14 cellular contexts compared by ENCODE assay signal in the genomic region with DNA sequence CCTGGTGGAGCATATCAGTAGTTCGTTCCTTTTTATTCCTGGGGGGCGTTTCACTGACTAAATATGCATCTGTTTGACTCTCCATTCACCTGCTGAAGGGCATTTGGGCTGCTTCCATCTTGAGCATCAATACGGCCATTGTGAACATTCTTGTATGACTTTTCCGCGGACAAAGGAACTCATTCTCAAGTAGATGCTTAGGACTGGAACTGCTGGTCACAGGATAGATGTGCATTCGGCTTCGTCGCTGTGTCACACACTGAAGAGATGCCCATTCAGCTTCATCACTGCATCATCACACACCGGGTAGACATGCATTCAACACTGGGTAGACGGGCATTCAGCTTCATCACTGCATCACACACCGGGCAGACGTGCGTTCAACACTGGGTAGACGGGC.
DNase-seq lines count a peak whose midpoint lies in the region; ATAC-seq, FAIRE-seq and TF ChIP-seq lines count a peak whose summit lies in the region.
"Had no signal": no experiment of that assay in that cellular context is flagged by ENCODE, and none has a peak within 500 bp of the region (broad histone marks: within the 10 kb centered on the region; RNA-seq: fewer than 3 reads in every experiment).

No MANE protein-coding gene starts in this region.

- peaks cover 17% of the 10 kb centered on the region for H3K27me3 ChIP-seq in left ventricle myocardium inferior (ENCODE audit: low read depth)
- H3K27me3 ChIP-seq in bronchial epithelial cell (ENCODE audit: control insufficient read depth, insufficient read depth, low read length) = peaks cover under 1% of the 10 kb centered on the region

- H3K9me3 ChIP-seq in left ventricle myocardium inferior (replicated peaks) = no peaks in the 10 kb centered on the region

- intact Hi-C loops in cardiac septum (cut with DNase I) (no loop called here), left ventricle myocardium inferior (cut with micrococcal nuclease) (no loop called here)

- peaks cover 6% of the 10 kb centered on the region for H3K4me1 ChIP-seq in left ventricle myocardium inferior

- peaks cover 37% of the 10 kb centered on the region for H3K36me3 ChIP-seq in left ventricle myocardium inferior
- H3K36me3 ChIP-seq in bronchial epithelial cell (ENCODE audit: control insufficient read depth, insufficient read depth, low read length) = peaks cover 7% of the 10 kb centered on the region

- FAIRE-seq in bronchial epithelial cell (lab: Jason Lieb, UNC) (peak; percentile 13), urothelium cell line (lab: Jason Lieb, UNC) (peak; percentile 53)
- FAIRE-seq: GM12891 had no signal

- ATAC-seq in GM21528 (IDR thresholded peaks at IDR 0.05; ENCODE audit: low FRiP score, unreplicated experiment) = no peak
- no peak for ATAC-seq in HG02884 (IDR thresholded peaks at IDR 0.05; ENCODE audit: unreplicated experiment)
- ATAC-seq: GM23338 had no signal

- no peak overlapping the region for H3K4me3 ChIP-seq in left ventricle myocardium inferior
- H3K4me3 ChIP-seq in bronchial epithelial cell (ENCODE audit: low read depth, low read length) = no peak overlapping the region
- H3K4me3 ChIP-seq: GM23338 had no signal

- TF ChIP-seq CTCF in left ventricle myocardium inferior (IDR thresholded peaks at IDR 0.05; ENCODE audit: borderline replicate concordance) (no peak), bronchial epithelial cell (IDR thresholded peaks at IDR 0.05; ENCODE audit: insufficient read depth, low read length, severe bottlenecking) (no peak)

- DNase-seq in cardiac septum (ENCODE audit: low spot score) (peak; percentile 10), left ventricle myocardium inferior (no peak), bronchial epithelial cell (ENCODE audit: low read depth) (no peak), pons (ENCODE audit: low spot score) (peak; percentile 93), urothelium cell line (ENCODE audit: low spot score) (no peak), NCI-H2081 (lab: John Stamatoyannopoulos, UW) (no peak)
- DNase-seq: 8988T; CD4-positive, alpha-beta T cell; DMS79; H7 had no signal

- no peak overlapping the region for H3K27ac ChIP-seq in left ventricle myocardium inferior (replicated peaks)

Comparison
In these comparisons a context has a peak if more than half of its experiments do, and no peak if none do; other contexts are left out.
1. DNase-seq: peak in cardiac septum (single experiment) and pons (single experiment); none in left ventricle myocardium inferior (single experiment), bronchial epithelial cell (single experiment), urothelium cell line (single experiment) and NCI-H2081 (0 of 2).